ENCODE assay signal across 8 cellular contexts in genomic region chr3:75192065-75192658, GRCh38.
DNase-seq lines count a peak whose midpoint lies in the region; ATAC-seq, FAIRE-seq and TF ChIP-seq lines count a peak whose summit lies in the region.

No MANE protein-coding gene starts in this region.

- H3K9me3 Mint-ChIP-seq in endothelial cell (ENCODE audit: unreplicated experiment): no peaks in the 10 kb centered on the region

- H3K9me2 ChIP-seq in GM23248 (ENCODE audit: insufficient read depth): no peaks in the 10 kb centered on the region

- H3K27ac Mint-ChIP-seq in endothelial cell (ENCODE audit: unreplicated experiment): no peak overlapping the region

- no peak overlapping the region for H3K4me2 ChIP-seq in GM23248 (ENCODE audit: unreplicated experiment)

- H3K4me1 Mint-ChIP-seq in endothelial cell (ENCODE audit: unreplicated experiment): peaks cover 31% of the 10 kb centered on the region

- 3 to 8% methylated on average over 8 of the region's 8 CpGs for WGBS in GM23248 (ENCODE audit: low coverage in 1 of 2, low lambda C conversion rate in 2 of 2, missing lambda C conversion rate in 2 of 2), 2 experiments
- 46 to 56% methylated on average over 8 of the region's 8 CpGs for WGBS in pancreas, 2 donors

- in situ Hi-C loops in GM23248 (cut with MboI): no loop called here

- H3K9me3 ChIP-seq in GM23248 (ENCODE audit: low read depth) (no peaks in the 10 kb centered on the region), pancreas (no peaks in the 10 kb centered on the region)

- no peaks in the 10 kb centered on the region for H4K20me1 ChIP-seq in GM23248 (ENCODE audit: insufficient read depth)

- peak; percentile 92 for TF ChIP-seq CTCF in endothelial cell (IDR thresholded peaks at IDR 0.05; ENCODE audit: unreplicated experiment)
- peak; percentile 51 to 72 (median 66) for TF ChIP-seq CTCF in pancreas (IDR thresholded peaks at IDR 0.05)

- FAIRE-seq in pancreas (lab: Jason Lieb, UNC): no peak

- no peak overlapping the region for H2AFZ ChIP-seq in GM23248

- H3K9ac ChIP-seq in GM23248: no peak overlapping the region

- H3K27ac ChIP-seq in GM23248 (no peak overlapping the region), pancreas (no peak overlapping the region)

- peak; percentile 1 for DNase-seq in NCI-H1105 treated with DMSO at 0.1 percent for 48 hours (lab: John Stamatoyannopoulos, UW)
- DNase-seq in NCI-H1105 (lab: John Stamatoyannopoulos, UW): no peak
- peak; percentile 55 for DNase-seq in GM23248
- DNase-seq in MV-4-11 (lab: John Stamatoyannopoulos, UW): peak; percentile 67
- DNase-seq in activated CD4-positive, alpha-beta T cell treated with anti-CD3 and anti-CD28 coated beads for 48 hours: peak; percentile 62
- peak; percentile 74 for DNase-seq in endothelial cell (ENCODE audit: low spot score)
- DNase-seq in pancreas: peak in 5 of 6 donors; percentile 6 to 50 (median 18)

- H3K4me3 Mint-ChIP-seq in endothelial cell (ENCODE audit: unreplicated experiment): no peak overlapping the region

- intact Hi-C loops in pancreas (cut with DNase I): no loop called here

- no peaks in the 10 kb centered on the region for H3K27me3 Mint-ChIP-seq in endothelial cell (ENCODE audit: unreplicated experiment)

- no peaks in the 10 kb centered on the region for H3K79me2 ChIP-seq in GM23248 (ENCODE audit: insufficient read depth)

- H3K4me1 ChIP-seq in GM23248 (ENCODE audit: insufficient read depth) (no peaks in the 10 kb centered on the region), pancreas (no peaks in the 10 kb centered on the region)

- no peaks in the 10 kb centered on the region for H3K36me3 ChIP-seq in GM23248 (ENCODE audit: low read depth)
- no peaks in the 10 kb centered on the region for H3K36me3 ChIP-seq in pancreas

- H3K36me3 Mint-ChIP-seq in endothelial cell (ENCODE audit: low read depth, unreplicated experiment): no peaks in the 10 kb centered on the region

- H3F3A ChIP-seq in GM23248 (ENCODE audit: insufficient read depth): no peaks in the 10 kb centered on the region

- ATAC-seq in pancreas (peak in 3 of 4 donors; percentile 43 to 66 (median 51)), GM19467 (IDR thresholded peaks at IDR 0.05; ENCODE audit: unreplicated experiment) (no peak)

- H3K27me3 ChIP-seq in GM23248 (replicated peaks; ENCODE audit: insufficient read depth): peaks cover 18% of the 10 kb centered on the region
- H3K27me3 ChIP-seq in pancreas: no peaks in the 10 kb centered on the region

- no peak overlapping the region for H3K4me3 ChIP-seq in GM23248
- no peak overlapping the region for H3K4me3 ChIP-seq in pancreas
